In the genomic region with DNA sequence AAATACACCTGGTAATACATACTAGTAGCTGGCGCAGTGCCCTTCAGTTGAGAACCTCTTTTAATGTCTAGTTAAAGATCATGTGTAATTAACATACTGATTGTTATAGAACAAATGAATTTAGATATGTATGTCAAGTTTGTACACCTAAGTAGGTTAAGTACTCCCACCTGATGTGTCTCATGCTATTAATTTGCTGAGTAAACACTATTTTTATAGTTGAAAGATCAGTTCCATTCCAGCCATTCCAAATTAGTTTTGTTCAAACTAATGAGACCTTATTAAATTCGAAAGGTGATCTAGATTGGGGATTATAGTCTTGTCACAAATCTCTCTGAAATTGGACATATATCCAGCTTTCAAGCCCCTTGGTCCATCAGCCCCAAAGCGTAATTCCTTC, we compare ENCODE assay signal across 18 cellular contexts.
"Had no signal": no experiment of that assay in that cellular context is flagged by ENCODE, and none has a peak within 500 bp of the region (broad histone marks: within the 10 kb centered on the region; RNA-seq: fewer than 3 reads in every experiment).

No MANE protein-coding gene starts in this region.

- H3K79me2 ChIP-seq: hepatocyte had no signal

- H3K4me2 ChIP-seq: hepatocyte, smooth muscle cell had no signal

- ATAC-seq: left colon; pancreas; right cardiac atrium; stimulated activated effector memory CD8-positive, alpha-beta T cell treated with anti-CD3 and anti-CD28 coated beads, Interleukin-12 subunit alpha, Interleukin-12 subunit beta, amount 100 ng/mL, for 72 hours; stimulated activated naive CD8-positive, alpha-beta T cell treated with anti-CD3 and anti-CD28 coated beads, Interleukin-15, Interleukin-2, amounts not matched to agents 100 U/mL and 50 U/mL, for 24 hours had no signal

- H3K27me3 ChIP-seq: hepatocyte, pancreas, tibial artery, upper lobe of left lung, uterus had no signal

- H3K4me3 ChIP-seq: hepatocyte, pancreas, smooth muscle cell, tibial artery, upper lobe of left lung, uterus had no signal

- H3K9me3 ChIP-seq: pancreas, tibial artery, upper lobe of left lung, uterus had no signal

- H3K4me1 ChIP-seq: pancreas, tibial artery, upper lobe of left lung, uterus had no signal

- DNase-seq: effector CD4-positive, alpha-beta T cell; foreskin melanocyte; head of caudate nucleus; left colon; mesendoderm; naive B cell; occipital lobe; pancreas; right cardiac atrium; stimulated activated CD4-positive, alpha-beta T cell treated with anti-CD3 and anti-CD28 coated beads, Interleukin-4, amount 100 ng/mL, for 1 hour; stimulated activated CD8-positive, alpha-beta memory T cell treated with anti-CD3 and anti-CD28 coated beads, Interleukin-4, amount 100 ng/mL, for 48 hours; stimulated activated naive CD8-positive, alpha-beta T cell treated with anti-CD3 and anti-CD28 coated beads, Interleukin-15, Interleukin-2, amounts not matched to agents 100 U/mL and 50 U/mL, for 24 hours; tibial artery; upper lobe of left lung; uterus had no signal

- FAIRE-seq: pancreas had no signal

- H3K27ac ChIP-seq: hepatocyte, pancreas, tibial artery, upper lobe of left lung, uterus had no signal

- H2AFZ ChIP-seq: hepatocyte had no signal

- H3K36me3 ChIP-seq: pancreas, tibial artery, upper lobe of left lung, uterus had no signal
